In genomic region chr5:33260098-33260497, GRCh38 we compare ENCODE assay signal across 25 cellular contexts.
A peak's percentile ranks its signal among the peaks of the same experiment; 100 is the strongest.
DNase-seq lines count a peak whose midpoint lies in the region; ATAC-seq, FAIRE-seq and TF ChIP-seq lines count a peak whose summit lies in the region.
"Had no signal": no experiment of that assay in that cellular context is flagged by ENCODE, and none has a peak within 500 bp of the region (broad histone marks: within the 10 kb centered on the region; RNA-seq: fewer than 3 reads in every experiment).

No MANE protein-coding gene starts in this region.

- H3K4me3 Mint-ChIP-seq in GM23338 = no peak overlapping the region
- H3K4me3 Mint-ChIP-seq: CD4-positive, alpha-beta memory T cell had no signal

- no peaks in the 10 kb centered on the region for H3K27me3 Mint-ChIP-seq in GM23338 (ENCODE audit: insufficient read depth, low read depth, poor library complexity)
- H3K27me3 Mint-ChIP-seq: CD4-positive, alpha-beta memory T cell had no signal

- no peak overlapping the region for H3K27ac ChIP-seq in A549
- no peak overlapping the region for H3K27ac ChIP-seq in GM23338 (ENCODE audit: low read depth)
- H3K27ac ChIP-seq: BLaER1 treated with 17β-estradiol and CSF1 and Interleukin-3, amounts not matched to agents 10 nM and 100 nM; KMS-11; PC-9; SK-N-MC had no signal

- POLR2A ChIA-PET in A549 (lab: Yijun Ruan, JAX) = no interaction called here

- H3K27me3 ChIP-seq in GM23338 (ENCODE audit: insufficient read depth) = no peaks in the 10 kb centered on the region
- H3K27me3 ChIP-seq: BLaER1 treated with 17β-estradiol and CSF1 and Interleukin-3, amounts not matched to agents 10 nM and 100 nM had no signal

- H3K36me3 Mint-ChIP-seq in GM23338 (ENCODE audit: low read depth) = no peaks in the 10 kb centered on the region
- H3K36me3 Mint-ChIP-seq: CD4-positive, alpha-beta memory T cell had no signal

- TF ChIP-seq CTCF in A549 (IDR thresholded peaks at IDR 0.05) (no peak), fibroblast of mammary gland (conservative IDR thresholded peaks at IDR 0.05; ENCODE audit: control insufficient read depth, insufficient read depth, low read depth, low read length) (no peak), GM23338 (conservative IDR thresholded peaks at IDR 0.05; ENCODE audit: low read depth in 2 of 2) (no peak)

- ATAC-seq in A549 (no peak), GM23338 (no peak), GM18858 (IDR thresholded peaks at IDR 0.05; ENCODE audit: unreplicated experiment) (no peak)
- ATAC-seq: HCT116 had no signal

- CTCF ChIA-PET in A549 (lab: Yijun Ruan, JAX) = no interaction called here

- H2AFZ ChIP-seq in GM23338 = no peak overlapping the region
- H2AFZ ChIP-seq: PC-9 had no signal

- no peak for FAIRE-seq in A549 (lab: Jason Lieb, UNC)
- FAIRE-seq: HTR-8/SVneo had no signal

- H3K4me2 ChIP-seq in A549 (no peak overlapping the region), GM23338 (no peak overlapping the region)
- H3K4me2 ChIP-seq: BLaER1 treated with 17β-estradiol and CSF1 and Interleukin-3, amounts not matched to agents 10 nM and 100 nM; KMS-11; PC-9 had no signal

- no peak for TF ChIP-seq RAD21 in A549 (conservative IDR thresholded peaks at IDR 0.05 in 1 of 2, IDR thresholded peaks at IDR 0.05 in 1 of 2)

- H4K20me1 ChIP-seq in GM23338 (replicated peaks; ENCODE audit: insufficient read depth) = no peaks in the 10 kb centered on the region
- H4K20me1 ChIP-seq: BLaER1 treated with 17β-estradiol and CSF1 and Interleukin-3, amounts not matched to agents 10 nM and 100 nM had no signal

- no peaks in the 10 kb centered on the region for H3K4me1 Mint-ChIP-seq in GM23338
- H3K4me1 Mint-ChIP-seq: CD4-positive, alpha-beta memory T cell had no signal

- no peak for TF ChIP-seq EP300 in A549 (IDR thresholded peaks at IDR 0.05)

- no peaks in the 10 kb centered on the region for H3F3A ChIP-seq in GM23338 (replicated peaks; ENCODE audit: low read depth)

- WGBS in A549 (ENCODE audit: missing lambda C conversion rate) = 78% methylated on average over 2 of the region's 2 CpGs

- no peak overlapping the region for H3K4me3 ChIP-seq in A549
- H3K4me3 ChIP-seq in fibroblast of mammary gland (ENCODE audit: control insufficient read depth, low read depth, low read length) = no peak overlapping the region
- H3K4me3 ChIP-seq in GM23338 = no peak overlapping the region
- H3K4me3 ChIP-seq: BLaER1 treated with 17β-estradiol and CSF1 and Interleukin-3, amounts not matched to agents 10 nM and 100 nM; PC-9; SK-N-MC had no signal

- H3K79me2 ChIP-seq in GM23338 (replicated peaks; ENCODE audit: insufficient read depth) = no peaks in the 10 kb centered on the region

- no peak overlapping the region for H3K27ac Mint-ChIP-seq in GM23338
- H3K27ac Mint-ChIP-seq: CD4-positive, alpha-beta memory T cell had no signal

- H3K9me3 Mint-ChIP-seq in GM23338 = peaks cover 4% of the 10 kb centered on the region

- 0 out of 3 replicates have a peak, but pooled peaks cover 8% of the 10 kb centered on the region for H3K4me1 ChIP-seq in A549
- H3K4me1 ChIP-seq in GM23338 (ENCODE audit: insufficient read depth) = no peaks in the 10 kb centered on the region

- TF ChIP-seq POLR2A in A549 (IDR thresholded peaks at IDR 0.05; ENCODE audit: low read length) = no peak

- H3K36me3 ChIP-seq in GM23338 (ENCODE audit: insufficient read depth) = no peaks in the 10 kb centered on the region
- H3K36me3 ChIP-seq: BLaER1 treated with 17β-estradiol and CSF1 and Interleukin-3, amounts not matched to agents 10 nM and 100 nM had no signal

- DNase-seq in A549 (ENCODE audit: low read depth in 1 of 2, low spot score in 1 of 2) = no peak
- peak; percentile 29 for DNase-seq in EL
- DNase-seq in LHCN-M2 (ENCODE audit: low read depth) = peak; percentile 32
- peak; percentile 67 for DNase-seq in fibroblast of mammary gland (ENCODE audit: low read depth)
- DNase-seq in GM23338 (ENCODE audit: low spot score) = no peak
- no peak for DNase-seq in retina
- DNase-seq in inferior parietal cortex (ENCODE audit: extremely low spot score) = no peak
- DNase-seq: CD4-positive, alpha-beta memory T cell; DND-41; GDM1; MV-4-11; NCI-H1105 treated with DMSO at 0.1 percent for 48 hours; NCI-H2029 treated with DMSO at 0.1 percent for 48 hours; NCI-H226; NCI-H510A treated with DMSO at 0.1 percent for 48 hours; NCI-H748 treated with DMSO at 0.1 percent for 48 hours; PC-9; RPMI8226; SHP77 had no signal

- 0 out of 3 replicates have a peak, but pooled peaks cover 6% of the 10 kb centered on the region for H3K9me3 ChIP-seq in A549

- H3K9me2 ChIP-seq in GM23338 (ENCODE audit: insufficient read depth) = peaks cover 3% of the 10 kb centered on the region; the same call in 1 of the 2 replicates

TF ChIP-seq in A549, 52 proteins besides CTCF, POLR2A, EP300 and RAD21:
- no peak for TF ChIP-seq RARB (CRISPR knock-in tag; IDR thresholded peaks at IDR 0.05)
- no peak for TF ChIP-seq FOSL2 (IDR thresholded peaks at IDR 0.05)
- TF ChIP-seq FOSL2 (CRISPR knock-in tag; IDR thresholded peaks at IDR 0.05) = peak; percentile 44; the same call in 1 of the 2 replicates
- TF ChIP-seq ELK1 (IDR thresholded peaks at IDR 0.05; ENCODE audit: low read depth, low read length) = no peak
- TF ChIP-seq HOXB5 (CRISPR knock-in tag; IDR thresholded peaks at IDR 0.05) = no peak
TF ChIP-seq in A549: peak in this region for 1.

TF ChIP-seq in GM23338, 12 proteins besides CTCF, POLR2A, EP300 and RAD21 (continues in another document):
- TF ChIP-seq EZH2 (IDR thresholded peaks at IDR 0.05; ENCODE audit: low read depth, unreplicated experiment) (no peak), CREB1 (CRISPR knock-in tag; IDR thresholded peaks at IDR 0.05; ENCODE audit: low read depth) (no peak), JUNB (IDR thresholded peaks at IDR 0.05; ENCODE audit: unreplicated experiment) (no peak), POLR2AphosphoS5 (IDR thresholded peaks at IDR 0.05; ENCODE audit: low read depth) (no peak)
- TF ChIP-seq, protein P1, sequence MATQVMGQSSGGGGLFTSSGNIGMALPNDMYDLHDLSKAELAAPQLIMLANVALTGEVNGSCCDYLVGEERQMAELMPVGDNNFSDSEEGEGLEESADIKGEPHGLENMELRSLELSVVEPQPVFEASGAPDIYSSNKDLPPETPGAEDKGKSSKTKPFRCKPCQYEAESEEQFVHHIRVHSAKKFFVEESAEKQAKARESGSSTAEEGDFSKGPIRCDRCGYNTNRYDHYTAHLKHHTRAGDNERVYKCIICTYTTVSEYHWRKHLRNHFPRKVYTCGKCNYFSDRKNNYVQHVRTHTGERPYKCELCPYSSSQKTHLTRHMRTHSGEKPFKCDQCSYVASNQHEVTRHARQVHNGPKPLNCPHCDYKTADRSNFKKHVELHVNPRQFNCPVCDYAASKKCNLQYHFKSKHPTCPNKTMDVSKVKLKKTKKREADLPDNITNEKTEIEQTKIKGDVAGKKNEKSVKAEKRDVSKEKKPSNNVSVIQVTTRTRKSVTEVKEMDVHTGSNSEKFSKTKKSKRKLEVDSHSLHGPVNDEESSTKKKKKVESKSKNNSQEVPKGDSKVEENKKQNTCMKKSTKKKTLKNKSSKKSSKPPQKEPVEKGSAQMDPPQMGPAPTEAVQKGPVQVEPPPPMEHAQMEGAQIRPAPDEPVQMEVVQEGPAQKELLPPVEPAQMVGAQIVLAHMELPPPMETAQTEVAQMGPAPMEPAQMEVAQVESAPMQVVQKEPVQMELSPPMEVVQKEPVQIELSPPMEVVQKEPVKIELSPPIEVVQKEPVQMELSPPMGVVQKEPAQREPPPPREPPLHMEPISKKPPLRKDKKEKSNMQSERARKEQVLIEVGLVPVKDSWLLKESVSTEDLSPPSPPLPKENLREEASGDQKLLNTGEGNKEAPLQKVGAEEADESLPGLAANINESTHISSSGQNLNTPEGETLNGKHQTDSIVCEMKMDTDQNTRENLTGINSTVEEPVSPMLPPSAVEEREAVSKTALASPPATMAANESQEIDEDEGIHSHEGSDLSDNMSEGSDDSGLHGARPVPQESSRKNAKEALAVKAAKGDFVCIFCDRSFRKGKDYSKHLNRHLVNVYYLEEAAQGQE (IDR thresholded peaks at IDR 0.05; ENCODE audit: unreplicated experiment) = no peak

Comparison
In these comparisons a context has a peak if more than half of its experiments do, and no peak if none do; other contexts are left out.
1. DNase-seq: peak in EL (single experiment), LHCN-M2 (single experiment) and fibroblast of mammary gland (single experiment); none in A549 (0 of 2), GM23338 (single experiment), retina (single experiment) and inferior parietal cortex (single experiment).